In genomic region chrX:154473683-154474082, GRCh38 we compare ENCODE assay signal across 21 cellular contexts.
"Had no signal": no experiment of that assay in that cellular context is flagged by ENCODE, and none has a peak within 500 bp of the region (broad histone marks: within the 10 kb centered on the region; RNA-seq: fewer than 3 reads in every experiment).

No MANE protein-coding gene starts in this region.

- H3K9me3 Mint-ChIP-seq: activated B cell treated with CpG ODN at 0.5 μM for 24 hours; activated CD4-positive, alpha-beta T cell treated with anti-CD3 and anti-CD28 coated beads, Interleukin-2, amount 10 ng/mL, durations not matched to agents 24 days and 14 days; activated T-cell treated with anti-CD3 and anti-CD28 coated beads, Interleukin-2, amount 50 U/mL, for 4 hours; IgD-negative memory B cell; T-helper 1 cell treated with Interleukin-12 subunit alpha and Interleukin-12 subunit beta and Interleukin-4 antibody, amounts not matched to agents 30 μg/mL and 1 μg/mL, for 36 hours had no signal

- H3K27me3 ChIP-seq: Peyer's patch had no signal

- DNase-seq: activated B cell treated with CpG ODN at 0.5 μM for 24 hours; activated CD4-positive, alpha-beta T cell treated with anti-CD3 and anti-CD28 coated beads for 1 hour; activated CD4-positive, alpha-beta T cell treated with anti-CD3 and anti-CD28 coated beads, Interleukin-2, amount 10 ng/mL, durations not matched to agents 24 days and 14 days; activated CD4-positive, alpha-beta T cell treated with anti-CD3 and anti-CD28 coated beads, Interleukin-2, amount 50 U/mL, for 48 hours; activated naive CD4-positive, alpha-beta T cell treated with anti-CD3 and anti-CD28 coated beads, Interleukin-2, amount 50 U/mL, for 16 hours; activated T-cell treated with anti-CD3 and anti-CD28 coated beads, Interleukin-2, amount 50 U/mL, for 4 hours; caudate nucleus; KG1; NCI-H1048; NCI-H1417; NCI-H1930; NCI-H345; NCI-H510A; NCI-H526 treated with DMSO at 0.1 percent for 48 hours; NK-92 treated with Interleukin-12 subunit alpha and Interleukin-12 subunit beta, amount 100 ng/mL, for 24 hours; Peyer's patch; SHP77 treated with DMSO at 0.1 percent for 48 hours; T-helper 9 cell had no signal

- H3K4me3 ChIP-seq: breast epithelium, Peyer's patch had no signal

- H3K4me3 Mint-ChIP-seq: activated B cell treated with CpG ODN at 0.5 μM for 24 hours; activated CD4-positive, alpha-beta T cell treated with anti-CD3 and anti-CD28 coated beads, Interleukin-2, amount 10 ng/mL, durations not matched to agents 24 days and 14 days; activated T-cell treated with anti-CD3 and anti-CD28 coated beads, Interleukin-2, amount 50 U/mL, for 4 hours; IgD-negative memory B cell; T-helper 1 cell treated with Interleukin-12 subunit alpha and Interleukin-12 subunit beta and Interleukin-4 antibody, amounts not matched to agents 30 μg/mL and 1 μg/mL, for 36 hours had no signal

- H3K27me3 Mint-ChIP-seq: activated B cell treated with CpG ODN at 0.5 μM for 24 hours; activated CD4-positive, alpha-beta T cell treated with anti-CD3 and anti-CD28 coated beads, Interleukin-2, amount 10 ng/mL, durations not matched to agents 24 days and 14 days; IgD-negative memory B cell had no signal

- ATAC-seq: activated T-cell treated with anti-CD3 and anti-CD28 coated beads, Interleukin-2, amount 50 U/mL, for 4 hours had no signal

- H3K27ac Mint-ChIP-seq: activated B cell treated with CpG ODN at 0.5 μM for 24 hours; activated CD4-positive, alpha-beta T cell treated with anti-CD3 and anti-CD28 coated beads, Interleukin-2, amount 10 ng/mL, durations not matched to agents 24 days and 14 days; T-helper 1 cell treated with Interleukin-12 subunit alpha and Interleukin-12 subunit beta and Interleukin-4 antibody, amounts not matched to agents 30 μg/mL and 1 μg/mL, for 36 hours had no signal

- H3K27ac ChIP-seq: breast epithelium, Peyer's patch had no signal

- H3K36me3 ChIP-seq: breast epithelium, Peyer's patch had no signal

- H3K9me3 ChIP-seq: breast epithelium, Peyer's patch had no signal

- H3K4me1 Mint-ChIP-seq: IgD-negative memory B cell had no signal
